Comparison of ENCODE assay signal across 12 cellular contexts in genomic region chr5:156394642-156395393, GRCh38.
A peak's percentile ranks its signal among the peaks of the same experiment; 100 is the strongest.
DNase-seq lines count a peak whose midpoint lies in the region; ATAC-seq lines count a peak whose summit lies in the region.
"Had no signal": no experiment of that assay in that cellular context is flagged by ENCODE, and none has a peak within 500 bp of the region (broad histone marks: within the 10 kb centered on the region; RNA-seq: fewer than 3 reads in every experiment).

No MANE protein-coding gene starts in this region.

- intact Hi-C loops in Right ventricle myocardium superior (cut with DNase I): no loop called here
- intact Hi-C loops in sciatic nerve (cut with DNase I): no loop called here

- DNase-seq in HCEC 1CT: peak; percentile 63
- peak; percentile 67 for DNase-seq in NCI-H748 treated with DMSO at 0.1 percent for 48 hours (lab: John Stamatoyannopoulos, UW)
- DNase-seq in Right ventricle myocardium superior: no peak
- no peak for DNase-seq in sciatic nerve (ENCODE audit: low spot score)
- DNase-seq in RKO (ENCODE audit: low spot score): no peak
- DNase-seq: activated T-cell treated with anti-CD3 and anti-CD28 coated beads, Interleukin-2, amount 50 U/mL, for 72 hours; MG63; NCI-H524; stimulated activated naive CD8-positive, alpha-beta T cell treated with anti-CD3 and anti-CD28 coated beads, Interleukin-15, Interleukin-2, amounts not matched to agents 100 U/mL and 50 U/mL, for 24 hours had no signal

- ATAC-seq in Right ventricle myocardium superior (ENCODE audit: poor library complexity): peak; percentile 55
- peak; percentile 69 for ATAC-seq in sciatic nerve
- ATAC-seq in GM18907 (IDR thresholded peaks at IDR 0.05; ENCODE audit: unreplicated experiment): no peak
- no peak for ATAC-seq in HG03439 (IDR thresholded peaks at IDR 0.05; ENCODE audit: unreplicated experiment)
- ATAC-seq in GM19452 (IDR thresholded peaks at IDR 0.05; ENCODE audit: unreplicated experiment): no peak
- ATAC-seq: stimulated activated naive CD8-positive, alpha-beta T cell treated with anti-CD3 and anti-CD28 coated beads, Interleukin-15, Interleukin-2, amounts not matched to agents 100 U/mL and 50 U/mL, for 24 hours had no signal

Comparison
In these comparisons a context has a peak if more than half of its experiments do, and no peak if none do; other contexts are left out.
1. DNase-seq: peak in HCEC 1CT (single experiment) and NCI-H748 treated with DMSO at 0.1 percent for 48 hours (single experiment); none in Right ventricle myocardium superior (single experiment), sciatic nerve (single experiment) and RKO (single experiment).
2. ATAC-seq: peak in Right ventricle myocardium superior (single experiment) and sciatic nerve (single experiment); none in GM18907 (single experiment), HG03439 (single experiment) and GM19452 (single experiment).